ENCODE assay signal across 18 cellular contexts in the genomic region with DNA sequence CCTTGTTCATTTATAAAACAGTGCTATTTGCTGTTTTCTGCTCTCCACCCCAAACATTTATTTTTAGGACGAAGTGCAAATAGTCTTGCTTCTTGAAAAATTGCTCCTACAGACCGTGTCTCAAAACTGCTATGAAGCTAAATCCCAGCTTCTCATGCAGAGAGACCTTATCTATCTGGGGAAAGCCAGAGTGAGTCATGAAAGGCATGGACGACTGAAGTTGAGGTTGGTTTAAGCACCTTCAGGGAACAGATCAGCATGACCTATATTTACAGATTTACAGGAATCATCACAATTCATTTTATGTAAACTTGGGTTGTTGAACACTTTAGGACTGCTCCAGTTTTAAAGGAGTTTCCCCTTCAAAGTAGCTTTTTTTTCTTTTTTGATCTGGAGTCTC.
DNase-seq lines count a peak whose midpoint lies in the region; ATAC-seq, FAIRE-seq and TF ChIP-seq lines count a peak whose summit lies in the region.
"Had no signal": no experiment of that assay in that cellular context is flagged by ENCODE, and none has a peak within 500 bp of the region (broad histone marks: within the 10 kb centered on the region; RNA-seq: fewer than 3 reads in every experiment).

No MANE protein-coding gene starts in this region.

- peak; percentile 34 for FAIRE-seq in RCC 7860 (lab: Jason Lieb, UNC)
- peak; percentile 13 for FAIRE-seq in H1 (lab: Jason Lieb, UNC)

- no peak overlapping the region for H3K9ac ChIP-seq in H1 (replicated peaks in 1 of 4; ENCODE audit: extremely low read depth in 1 of 4, low read depth in 3 of 4, low read length in 3 of 4)
- H3K9ac ChIP-seq: KMS-11 had no signal

- H4K91ac ChIP-seq in H1 (replicated peaks; ENCODE audit: insufficient read length, low read length): no peak overlapping the region

- CTCF ChIA-PET in H1 (lab: Charles Lee; ENCODE audit: partially characterized antibody): interaction anchor here (0.8 to 2.0 kb wide), 2 partner anchors 24 to 175 kb away, joined by 3 to 5 read pairs; no protein-coding TSS in a partner anchor

- no peak for TF ChIP-seq EP300 in H1 (IDR thresholded peaks at IDR 0.05; ENCODE audit: borderline replicate concordance in 1 of 2, low read depth in 2 of 2, low read length in 2 of 2)

- no peaks in the 10 kb centered on the region for H3K79me2 ChIP-seq in H1 (ENCODE audit: control insufficient read depth in 1 of 2, insufficient read depth in 2 of 2, low read length in 2 of 2)

- DNase-seq in RCC 7860 (ENCODE audit: low spot score): peak; percentile 13
- DNase-seq in H1 (ENCODE audit: low read depth in 1 of 2, low spot score in 2 of 2): no peak
- peak; percentile 37 for DNase-seq in kidney tubule cell (ENCODE audit: low spot score)
- no peak for DNase-seq in occipital lobe (lab: John Stamatoyannopoulos, UW)
- DNase-seq in stimulated activated CD4-positive, alpha-beta T cell treated with anti-CD3 and anti-CD28 coated beads, Interleukin-4, amount 100 ng/mL, for 24 hours: no peak
- no peak for DNase-seq in ecto neural progenitor cell (ENCODE audit: low spot score)
- DNase-seq: Calu3, DMS79 treated with DMSO at 0.1 percent for 48 hours, GDM1, GOT3, NCI-H1930, NCI-H2171 treated with DMSO at 0.1 percent for 48 hours, NCI-H524 had no signal

- H3K23me2 ChIP-seq in H1 (ENCODE audit: low read depth, low read length): no peaks in the 10 kb centered on the region; the same call in 1 of the 2 replicates

- no peak overlapping the region for H3K18ac ChIP-seq in H1 (ENCODE audit: extremely low read depth, low read length)

- 96% methylated on average over 3 of the region's 3 CpGs; no CpG with 5 or more reads in 1 of the 2 experiments for WGBS in H1 (ENCODE audit: extremely low coverage in 1 of 2, insufficient coverage in 1 of 2, insufficient read length in 1 of 2, insufficient replicate concordance in 2 of 2, low coverage in 1 of 2, low lambda C conversion rate in 2 of 2, missing lambda C conversion rate in 1 of 2), 2 experiments

- H2AFZ ChIP-seq in H1 (ENCODE audit: low read length): no peak overlapping the region

- H3K27me3 ChIP-seq in H1 (replicated peaks in 1 of 4; ENCODE audit: control insufficient read depth in 3 of 4, extremely low read depth in 1 of 4, insufficient read depth in 3 of 4, low read length in 3 of 4): no peaks in the 10 kb centered on the region

- peak; percentile 59 for ATAC-seq in GM18868 (IDR thresholded peaks at IDR 0.05; ENCODE audit: unreplicated experiment)
- ATAC-seq in HG02970 (IDR thresholded peaks at IDR 0.05; ENCODE audit: low FRiP score, unreplicated experiment): no peak
- ATAC-seq: Right ventricle myocardium inferior, SK-N-SH treated with all-trans-retinoic acid at 6 μM for 48 hours had no signal

- H3K36me3 ChIP-seq in H1 (ENCODE audit: control insufficient read depth in 2 of 4, insufficient read depth in 4 of 4, low read length in 3 of 4): no peaks in the 10 kb centered on the region

- POLR2A ChIA-PET in H1 (lab: Charles Lee; ENCODE audit: partially characterized antibody): no interaction called here

- no peak for TF ChIP-seq CTCF in H1 (IDR thresholded peaks at IDR 0.05; ENCODE audit: control extremely low read depth in 1 of 3, insufficient read depth in 1 of 3, low read depth in 1 of 3, low read length in 3 of 3)

- H4K5ac ChIP-seq in H1 (ENCODE audit: insufficient read length, low read depth, low read length): no peak overlapping the region

- H3K4me3 ChIP-seq in H1 (ENCODE audit: extremely low read depth in 1 of 4, insufficient read depth in 2 of 4, low read depth in 3 of 4, low read length in 4 of 4): no peak overlapping the region

- H2BK15ac ChIP-seq in H1 (ENCODE audit: low read length): no peak overlapping the region

- no peak overlapping the region for H2BK20ac ChIP-seq in H1 (ENCODE audit: low read length)

- H3K14ac ChIP-seq in H1 (ENCODE audit: insufficient read length): no peak overlapping the region

- H3K79me1 ChIP-seq in H1 (ENCODE audit: low read depth, low read length): no peaks in the 10 kb centered on the region

- no peaks in the 10 kb centered on the region for H4K20me1 ChIP-seq in H1 (replicated peaks in 1 of 2; ENCODE audit: control insufficient read depth in 1 of 2, insufficient read depth in 2 of 2, low read length in 2 of 2)

- TF ChIP-seq POLR2A in H1 (IDR thresholded peaks at IDR 0.05; ENCODE audit: control extremely low read depth in 1 of 2, low read depth in 2 of 2, low read length in 2 of 2): no peak

- no peak overlapping the region for H2BK120ac ChIP-seq in H1 (replicated peaks; ENCODE audit: low read depth, low read length)

- no peak overlapping the region for H3K4me2 ChIP-seq in H1 (ENCODE audit: insufficient read depth in 1 of 2, low read depth in 2 of 2, low read length in 2 of 2)
- H3K4me2 ChIP-seq: KMS-11 had no signal

- no peak overlapping the region for H3K27ac ChIP-seq in H1 (ENCODE audit: low read depth, low read length)
- H3K27ac ChIP-seq: KMS-11 had no signal

- no peak overlapping the region for H4K8ac ChIP-seq in H1 (ENCODE audit: extremely low read depth, insufficient read depth, low read length)

- no peak for TF ChIP-seq RAD21 in H1 (IDR thresholded peaks at IDR 0.05 in 1 of 2, conservative IDR thresholded peaks at IDR 0.05 in 1 of 2; ENCODE audit: low read depth in 2 of 2, low read length in 2 of 2)

- H2BK5ac ChIP-seq in H1 (ENCODE audit: low read depth, low read length): no peak overlapping the region

- no peak overlapping the region for H2BK12ac ChIP-seq in H1 (ENCODE audit: low read depth, low read length)

- no peaks in the 10 kb centered on the region for H3K9me3 ChIP-seq in H1 (ENCODE audit: insufficient read depth in 2 of 2, low read depth in 1 of 2, low read length in 1 of 2)

- peaks cover 0 to 4% (median 0%) of the 10 kb centered on the region in 4 experiments; a peak in 2 of 7 replicates for H3K4me1 ChIP-seq in H1 (replicated peaks in 1 of 4; ENCODE audit: control insufficient read depth in 3 of 4, insufficient read depth in 4 of 4, low read length in 3 of 4)

- no peak overlapping the region for H3K23ac ChIP-seq in H1 (ENCODE audit: insufficient read length)

- no peak overlapping the region for H2AK5ac ChIP-seq in H1 (ENCODE audit: low read depth, low read length)

- H3K56ac ChIP-seq in H1 (replicated peaks; ENCODE audit: insufficient read length, low read depth, low read length): no peak overlapping the region

- no peak overlapping the region for H3K4ac ChIP-seq in H1 (replicated peaks; ENCODE audit: insufficient read length, low read depth, low read length)

TF ChIP-seq in H1, 55 proteins besides CTCF, POLR2A, EP300 and RAD21:
- TF ChIP-seq CHD1 (IDR thresholded peaks at IDR 0.05; ENCODE audit: low read depth, low read length) (no peak), GTF2F1 (IDR thresholded peaks at IDR 0.05; ENCODE audit: borderline replicate concordance, low read depth, low read length) (no peak), KDM1A (IDR thresholded peaks at IDR 0.05; ENCODE audit: borderline replicate concordance, low read length) (no peak), RXRA (IDR thresholded peaks at IDR 0.05; ENCODE audit: insufficient read depth, low read depth, low read length) (no peak), TBP (IDR thresholded peaks at IDR 0.05; ENCODE audit: low read depth, low read length) (no peak), SP4 (IDR thresholded peaks at IDR 0.05; ENCODE audit: low read length) (no peak), JUND (IDR thresholded peaks at IDR 0.05; ENCODE audit: low read length) (no peak), PHF8 (conservative IDR thresholded peaks at IDR 0.05; ENCODE audit: low read depth, low read length) (no peak), POU5F1 (IDR thresholded peaks at IDR 0.05; ENCODE audit: low read depth, low read length) (no peak), SUZ12 (IDR thresholded peaks at IDR 0.05; ENCODE audit: low read length) (no peak), SP1 (IDR thresholded peaks at IDR 0.05; ENCODE audit: low read depth, low read length) (no peak), KDM4A (IDR thresholded peaks at IDR 0.05; ENCODE audit: low read depth, low read length, severe bottlenecking) (no peak), SIRT6 (IDR thresholded peaks at IDR 0.05; ENCODE audit: low read length) (no peak), TEAD4 (IDR thresholded peaks at IDR 0.05; ENCODE audit: low read depth, low read length) (no peak)
TF ChIP-seq in H1: peak in this region for 0.

Comparison
In these comparisons a context has a peak if more than half of its experiments do, and no peak if none do; other contexts are left out.
1. DNase-seq: peak in RCC 7860 (single experiment) and kidney tubule cell (single experiment); none in H1 (0 of 2), occipital lobe (single experiment), stimulated activated CD4-positive, alpha-beta T cell treated with anti-CD3 and anti-CD28 coated beads, Interleukin-4, amount 100 ng/mL, for 24 hours (single experiment) and ecto neural progenitor cell (single experiment).